ENCODE assay signal across 15 cellular contexts in the genomic region with DNA sequence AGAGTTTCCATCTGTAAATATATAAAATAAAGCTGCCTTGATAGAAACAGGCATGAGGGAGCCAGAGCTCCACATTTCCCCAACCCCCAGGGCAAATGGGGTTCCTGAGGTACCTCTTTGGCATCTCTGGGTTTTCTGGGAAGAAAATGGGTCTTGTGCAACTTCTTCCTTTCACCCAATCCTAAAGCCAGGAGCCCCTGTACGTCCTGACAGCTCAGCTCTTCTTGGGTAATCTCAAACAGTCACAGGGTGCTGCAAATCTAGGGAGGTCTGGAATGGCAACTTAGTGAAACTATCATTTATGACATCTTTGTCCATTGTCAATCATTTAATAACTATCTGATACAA. TPM values are rescaled to one million over a fixed set of nuclear protein-coding genes. Genes with fewer than 3 reads are reported as not detected.
DNase-seq lines count a peak whose midpoint lies in the region; ATAC-seq, FAIRE-seq and TF ChIP-seq lines count a peak whose summit lies in the region.
"Had no signal": no experiment of that assay in that cellular context is flagged by ENCODE, and none has a peak within 500 bp of the region (broad histone marks: within the 10 kb centered on the region; RNA-seq: fewer than 3 reads in every experiment).

No MANE protein-coding gene starts in this region.

- H4K20me1 ChIP-seq in DND-41 (ENCODE audit: insufficient read depth, low read length) = no peaks in the 10 kb centered on the region

- TF ChIP-seq EP300 in A549 (IDR thresholded peaks at IDR 0.05) = no peak

- H3K4me3 Mint-ChIP-seq in activated naive CD4-positive, alpha-beta T cell treated with anti-CD3 and anti-CD28 coated beads, Interleukin-2, amount 10 ng/mL, durations not matched to agents 7 days and 5 days = no peak overlapping the region

- CTCF ChIA-PET in A549 (lab: Yijun Ruan, JAX) = interaction anchor here (0.6 to 7.9 kb wide), 15 partner anchors 11 to 489 kb away, joined by 3 to 97 read pairs (median 14); partner anchors contain the start of gene STAT4
- CTCF ChIA-PET in activated naive CD4-positive, alpha-beta T cell treated with anti-CD3 and anti-CD28 coated beads, Interleukin-2, amount 10 ng/mL, durations not matched to agents 7 days and 5 days (lab: Charles Lee) = interaction anchor here (1.0 to 22.9 kb wide), 4 partner anchors 9 to 109 kb away, joined by 3 to 689 read pairs (median 11); partner anchors contain the start of gene STAT4
- CTCF ChIA-PET in GM10248 (lab: Yijun Ruan, JAX) = interaction anchor here (1.2 to 8.4 kb wide), 14 partner anchors 12 to 451 kb away, joined by 3 to 187 read pairs (median 21); partner anchors contain the start of gene STAT4

- H2AFZ ChIP-seq in DND-41 (ENCODE audit: low read depth, low read length) = no peak overlapping the region

- WGBS in A549 (ENCODE audit: missing lambda C conversion rate) = 0% methylated on average over 1 of the region's 1 CpG

- H3K27ac ChIP-seq in A549 = peak overlapping the region; percentile 92 to 98
- H3K27ac ChIP-seq in DND-41 (ENCODE audit: low read length) = peak overlapping the region; percentile 78; the same call in 1 of the 2 replicates
- no peak overlapping the region for H3K27ac ChIP-seq in dorsolateral prefrontal cortex

- H3K9ac ChIP-seq in DND-41 (ENCODE audit: low read depth, low read length) (no peak overlapping the region), adipocyte (ENCODE audit: low read length) (peak overlapping the region; percentile 84)

- H3K4me3 ChIP-seq in A549 (no peak overlapping the region), DND-41 (ENCODE audit: low read depth in 1 of 2, low read length in 2 of 2) (no peak overlapping the region), adipocyte (ENCODE audit: low read length) (peak overlapping the region; percentile 49), dorsolateral prefrontal cortex (no peak overlapping the region)

- no peak for TF ChIP-seq RAD21 in A549 (conservative IDR thresholded peaks at IDR 0.05 in 1 of 2, IDR thresholded peaks at IDR 0.05 in 1 of 2)

- H3K36me3 ChIP-seq in DND-41 (ENCODE audit: insufficient read depth, low read length) (no peaks in the 10 kb centered on the region), adipocyte (ENCODE audit: control insufficient read depth, insufficient read depth, low read length, severe bottlenecking) (no peaks in the 10 kb centered on the region)
- H3K36me3 ChIP-seq: neutrophil had no signal

- H3K9me3 Mint-ChIP-seq in activated naive CD4-positive, alpha-beta T cell treated with anti-CD3 and anti-CD28 coated beads, Interleukin-2, amount 10 ng/mL, durations not matched to agents 7 days and 5 days = peaks cover 4% of the 10 kb centered on the region

- peaks cover 3% of the 10 kb centered on the region; the same call in 1 of the 3 replicates for H3K9me3 ChIP-seq in A549
- H3K9me3 ChIP-seq in DND-41 (ENCODE audit: insufficient read depth, low read length, severe bottlenecking) = no peaks in the 10 kb centered on the region
- no peaks in the 10 kb centered on the region for H3K9me3 ChIP-seq in adipocyte (ENCODE audit: control insufficient read depth, low read length)
- H3K9me3 ChIP-seq: neutrophil had no signal

- H3K79me2 ChIP-seq in DND-41 (ENCODE audit: insufficient read depth, low read length) = no peaks in the 10 kb centered on the region

- peaks cover 46% of the 10 kb centered on the region for H3K36me3 Mint-ChIP-seq in activated naive CD4-positive, alpha-beta T cell treated with anti-CD3 and anti-CD28 coated beads, Interleukin-2, amount 10 ng/mL, durations not matched to agents 7 days and 5 days

- H3K27me3 ChIP-seq in DND-41 (ENCODE audit: insufficient read depth, low read length, poor library complexity) = no peaks in the 10 kb centered on the region
- H3K27me3 ChIP-seq in adipocyte (replicated peaks; ENCODE audit: control insufficient read depth, insufficient read depth, low read length) = no peaks in the 10 kb centered on the region
- H3K27me3 ChIP-seq in dorsolateral prefrontal cortex = peaks cover 0 to 4% (median 0%) of the 10 kb centered on the region in 45 donors
- H3K27me3 ChIP-seq: neutrophil had no signal

- H3K27ac Mint-ChIP-seq in activated naive CD4-positive, alpha-beta T cell treated with anti-CD3 and anti-CD28 coated beads, Interleukin-2, amount 10 ng/mL, durations not matched to agents 7 days and 5 days = no peak overlapping the region

- FAIRE-seq in A549 (lab: Jason Lieb, UNC) = no peak
- FAIRE-seq: colon had no signal

- H3K4me2 ChIP-seq in A549 (peak overlapping the region; percentile 64), DND-41 (ENCODE audit: insufficient read depth, low read length) (no peak overlapping the region)

- intact Hi-C loops in dorsolateral prefrontal cortex (cut with DNase I) = loop anchor here (5.0 to 10.0 kb wide), 4 partner anchors 102 to 472 kb away; partner anchors contain the start of gene STAT4 (in 1 of the 2)

- H3K4me1 ChIP-seq in A549 = peaks cover 59% of the 10 kb centered on the region
- H3K4me1 ChIP-seq in DND-41 (ENCODE audit: insufficient read depth, low read length) = peaks cover 22% of the 10 kb centered on the region
- H3K4me1 ChIP-seq in adipocyte (ENCODE audit: control insufficient read depth, insufficient read depth, low read length) = peaks cover 50% of the 10 kb centered on the region

- no peak for TF ChIP-seq POLR2A in A549 (IDR thresholded peaks at IDR 0.05; ENCODE audit: low read length)

- peaks cover 8% of the 10 kb centered on the region for H3K4me1 Mint-ChIP-seq in activated naive CD4-positive, alpha-beta T cell treated with anti-CD3 and anti-CD28 coated beads, Interleukin-2, amount 10 ng/mL, durations not matched to agents 7 days and 5 days

- DNase-seq in A549 (ENCODE audit: low read depth in 1 of 2, low spot score in 1 of 2) (peak; percentile 35 to 86), DND-41 (no peak), adipocyte (ENCODE audit: low read depth) (peak; percentile 85), hepatic stellate cell (ENCODE audit: low spot score) (peak; percentile 26), dorsolateral prefrontal cortex (no peak), GM10248 (ENCODE audit: extremely low spot score) (no peak)
- no peak for DNase-seq in activated naive CD4-positive, alpha-beta T cell treated with anti-CD3 and anti-CD28 coated beads, Interleukin-2, amount 10 ng/mL, durations not matched to agents 7 days and 5 days
- no peak for DNase-seq in stimulated activated CD4-positive, alpha-beta T cell treated with anti-CD3 and anti-CD28 coated beads, Interleukin-4, amount 100 ng/mL, for 4 hours
- DNase-seq: glutamatergic neuron; NCI-H1105 treated with DMSO at 0.1 percent for 48 hours; NCI-H510A treated with DMSO at 0.1 percent for 48 hours; SHP77 treated with DMSO at 0.1 percent for 48 hours; stimulated activated naive CD4-positive, alpha-beta T cell had no signal

- H3K27me3 Mint-ChIP-seq in activated naive CD4-positive, alpha-beta T cell treated with anti-CD3 and anti-CD28 coated beads, Interleukin-2, amount 10 ng/mL, durations not matched to agents 7 days and 5 days = no peaks in the 10 kb centered on the region

- ATAC-seq in A549 = peak; percentile 77 to 86
- ATAC-seq in DND-41 (ENCODE audit: insufficient read depth, low read depth) = no peak

- POLR2A ChIA-PET in A549 (lab: Yijun Ruan, JAX) (interaction anchor here (0.6 to 3.0 kb wide), 10 partner anchors 8 to 627 kb away, joined by 3 to 25 read pairs (median 6); partner anchors contain the start of genes NABP1 and STAT1), GM10248 (lab: Yijun Ruan, JAX) (no interaction called here)

- no peak for TF ChIP-seq CTCF in A549 (IDR thresholded peaks at IDR 0.05)
- no peak for TF ChIP-seq CTCF in DND-41 (IDR thresholded peaks at IDR 0.05; ENCODE audit: borderline replicate concordance, extremely low read depth, low read length, poor library complexity, severe bottlenecking)
- TF ChIP-seq CTCF in dorsolateral prefrontal cortex (IDR thresholded peaks at IDR 0.05 in 54 of 56, conservative IDR thresholded peaks at IDR 0.05 in 2 of 56; ENCODE audit: low read depth in 1 of 56, partially characterized antibody in 56 of 56) = no peak
- TF ChIP-seq CTCF in GM10248 (IDR thresholded peaks at IDR 0.05; ENCODE audit: control extremely low read depth, extremely low read depth, low read depth, missing control alignments) = no peak

TF ChIP-seq in A549, 52 proteins besides CTCF, POLR2A, EP300 and RAD21:
- TF ChIP-seq FOSL2 (IDR thresholded peaks at IDR 0.05) (0 out of 2 replicates have a peak, but pooled peaks have one; percentile 4), FOSL2 (CRISPR knock-in tag; IDR thresholded peaks at IDR 0.05) (no peak), CEBPB (IDR thresholded peaks at IDR 0.05) (peak; percentile 91 to 93), NPAS2 (CRISPR knock-in tag; IDR thresholded peaks at IDR 0.05; ENCODE audit: borderline replicate concordance) (no peak)
- TF ChIP-seq, protein P1, sequence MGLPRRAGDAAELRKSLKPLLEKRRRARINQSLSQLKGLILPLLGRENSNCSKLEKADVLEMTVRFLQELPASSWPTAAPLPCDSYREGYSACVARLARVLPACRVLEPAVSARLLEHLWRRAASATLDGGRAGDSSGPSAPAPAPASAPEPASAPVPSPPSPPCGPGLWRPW (IDR thresholded peaks at IDR 0.05) = peak; percentile 24; the same call in 1 of the 2 replicates

RNA-seq across cellular contexts. Expression of gene STAT1, which starts 36.6 kb away (rescaled TPM):
- 167 and 182 TPM in 2 replicates for polyA plus RNA-seq in A549 (2011; rRNA removed)
- 48.3 and 55.8 TPM in 2 replicates for polyA plus RNA-seq in A549 (2012; cell fraction: cytosol; rRNA removed)
- 55.1 and 61.8 TPM in 2 replicates for polyA plus RNA-seq in A549 (2012; cell fraction: nucleus; rRNA removed)
- polyA plus RNA-seq in A549 (2017; fragmentation: RNase III; extraction: RNeasy Plus Mini Kit Qiagen cat#74134 plus additional on column Dnase treatment) = 104 to 107 TPM (median 105 TPM) in 3 replicates
- polyA minus RNA-seq in A549 (2011; rRNA and poly(A)+ RNA removed) = 169 and 178 TPM in 2 replicates
- 100 to 1,000 TPM in 3 of 120 experiments, 10 to 100 TPM in 117; 23.0 to 286 (median 57.5) TPM for total RNA-seq in dorsolateral prefrontal cortex

Comparison
In these comparisons a context has a peak if more than half of its experiments do, and no peak if none do; other contexts are left out.
1. DNase-seq: peak in A549 (2 of 2), adipocyte (single experiment) and hepatic stellate cell (single experiment); none in DND-41 (single experiment), dorsolateral prefrontal cortex (0 of 10), activated naive CD4-positive, alpha-beta T cell treated with anti-CD3 and anti-CD28 coated beads, Interleukin-2, amount 10 ng/mL, durations not matched to agents 7 days and 5 days (single experiment), GM10248 (single experiment) and stimulated activated CD4-positive, alpha-beta T cell treated with anti-CD3 and anti-CD28 coated beads, Interleukin-4, amount 100 ng/mL, for 4 hours (0 of 2).
2. H3K27ac ChIP-seq: peak in A549 (2 of 2) and DND-41 (single experiment); none in dorsolateral prefrontal cortex (0 of 59).